Comparison of ENCODE assay signal across 8 cellular contexts in genomic region chr10:68348265-68348741, GRCh38. TPM values are rescaled to one million over a fixed set of nuclear protein-coding genes. Genes with fewer than 3 reads are reported as not detected.
DNase-seq lines count a peak whose midpoint lies in the region; ATAC-seq and TF ChIP-seq lines count a peak whose summit lies in the region.

No MANE protein-coding gene starts in this region.

- in situ Hi-C loops in Panc1 (cut with HindIII; ENCODE audit: low pct_unique_long_range_greater_than_20kb, low sequenced_read_pairs): no loop called here

- CTCF ChIA-PET in HEK293T (lab: Yijun Ruan, JAX) (interaction anchor here (0.6 to 1.4 kb wide), 9 partner anchors 9 to 405 kb away, joined by 3 to 10 read pairs (median 3); partner anchors contain the start of genes HNRNPH3 and PBLD), Panc1 (lab: Charles Lee) (interaction anchor here (0.5 to 1.2 kb wide), 15 partner anchors 8 to 1096 kb away, joined by 3 to 11 read pairs (median 4); no protein-coding TSS in a partner anchor)

- peak; percentile 95 for TF ChIP-seq CTCF in Panc1 (IDR thresholded peaks at IDR 0.05)

- BruUV-seq in Panc1 (replicated peaks; lab: Mats Ljungman, UMichigan): no TSS peak

- no peaks in the 10 kb centered on the region for H3K9me3 ChIP-seq in Panc1 (ENCODE audit: control insufficient read depth, insufficient read depth, low read depth, low read length)

- H3K4me1 ChIP-seq in Panc1 (ENCODE audit: control insufficient read depth, insufficient read depth, low read length): no peaks in the 10 kb centered on the region; the same call in 1 of the 2 replicates

- intact Hi-C loops in Panc1 (cut with micrococcal nuclease; ENCODE audit: unreplicated experiment): no loop called here
- intact Hi-C loops in head of caudate nucleus (cut with DNase I): no loop called here

- POLR2A ChIA-PET in HEK293T (lab: Yijun Ruan, JAX) (interaction anchor here (0.7 to 5.3 kb wide), 3 partner anchors 16 to 510 kb away, joined by 3 to 34 read pairs (median 3); partner anchors contain the start of genes DNAJC12, HNRNPH3 and PBLD), Panc1 (lab: Charles Lee) (interaction anchor here (0.6 to 0.7 kb wide), 4 partner anchors 17 to 525 kb away, joined by 6 to 12 read pairs (median 8); partner anchors contain the start of gene HNRNPH3)

- H3K27me3 ChIP-seq in Panc1 (ENCODE audit: control insufficient read depth, insufficient read depth, low read length): no peaks in the 10 kb centered on the region

- peaks cover 28% of the 10 kb centered on the region for H3K36me3 ChIP-seq in Panc1 (ENCODE audit: control insufficient read depth, insufficient read depth, low read length)

- peak; percentile 70 for ATAC-seq in Panc1

- H3K27ac ChIP-seq in Panc1 (ENCODE audit: low read length): no peak overlapping the region

- no peak overlapping the region for H3K4me3 ChIP-seq in Panc1 (ENCODE audit: low read depth in 2 of 2, low read length in 2 of 2)

- DNase-seq in GM04504 (ENCODE audit: low read depth): peak; percentile 20
- DNase-seq in HEK293T (ENCODE audit: extremely low spot score): peak; percentile 58
- peak; percentile 58 for DNase-seq in Panc1 (ENCODE audit: low read depth, low spot score)
- peak; percentile 20 for DNase-seq in activated gamma-delta T cell treated with anti-CD3 and anti-CD28 coated beads, Interleukin-2, amount 50 U/mL, for 16 hours (ENCODE audit: low read depth)
- peak in 23 of 42 donors; percentile 16 to 64 (median 40) for DNase-seq in head of caudate nucleus
- peak; percentile 33 for DNase-seq in stimulated activated CD4-positive, alpha-beta T cell treated with anti-CD3 and anti-CD28 coated beads, Interleukin-12 subunit alpha, Interleukin-12 subunit beta, amount 100 ng/mL, for 4 hours
- no peak for DNase-seq in GM19240 (ENCODE audit: insufficient read length, low spot score)
- no peak for DNase-seq in cortex of kidney (lab: John Stamatoyannopoulos, UW)

TF ChIP-seq in HEK293T, 16 proteins besides CTCF, POLR2A, EP300 and RAD21:
- TF ChIP-seq NFRKB (IDR thresholded peaks at IDR 0.05) (no peak), ZNF384 (IDR thresholded peaks at IDR 0.05) (peak; percentile 44; the same call in 1 of the 2 replicates), FOXM1 (IDR thresholded peaks at IDR 0.05; ENCODE audit: borderline replicate concordance) (no peak)
TF ChIP-seq in HEK293T: peak in this region for 1.

RNA-seq across cellular contexts. Expression of gene PBLD, which starts 15.6 kb away (rescaled TPM):
- 11.7 TPM for total RNA-seq in Panc1 (2021; ENCODE audit: unreplicated experiment)
- polyA plus RNA-seq in Panc1 (2012; ENCODE audit: insufficient read length): 7.1 TPM

RNA-seq across cellular contexts. Expression of gene HNRNPH3, which starts 16.4 kb away (rescaled TPM):
- 143 TPM for total RNA-seq in Panc1 (2021; ENCODE audit: unreplicated experiment)
- 177 TPM for polyA plus RNA-seq in Panc1 (2012; ENCODE audit: insufficient read length)

RNA-seq across cellular contexts. Expression of gene RUFY2, which starts 58.8 kb away (rescaled TPM):
- 25.1 TPM for total RNA-seq in Panc1 (2021; ENCODE audit: unreplicated experiment)
- 9.7 TPM for polyA plus RNA-seq in Panc1 (2012; ENCODE audit: insufficient read length)

Comparison
In these comparisons a context has a peak if more than half of its experiments do, and no peak if none do; other contexts are left out.
1. DNase-seq: peak in GM04504 (single experiment), HEK293T (single experiment), Panc1 (single experiment), activated gamma-delta T cell treated with anti-CD3 and anti-CD28 coated beads, Interleukin-2, amount 50 U/mL, for 16 hours (single experiment), head of caudate nucleus (23 of 42) and stimulated activated CD4-positive, alpha-beta T cell treated with anti-CD3 and anti-CD28 coated beads, Interleukin-12 subunit alpha, Interleukin-12 subunit beta, amount 100 ng/mL, for 4 hours (single experiment); none in GM19240 (single experiment) and cortex of kidney (single experiment).